32 cellular contexts compared by ENCODE assay signal in genomic region chr16:87832137-87832527, GRCh38. TPM values are rescaled to one million over a fixed set of nuclear protein-coding genes. Genes with fewer than 3 reads are reported as not detected.
DNase-seq lines count a peak whose midpoint lies in the region; ATAC-seq, FAIRE-seq and TF ChIP-seq lines count a peak whose summit lies in the region.
"Had no signal": no experiment of that assay in that cellular context is flagged by ENCODE, and none has a peak within 500 bp of the region (broad histone marks: within the 10 kb centered on the region; RNA-seq: fewer than 3 reads in every experiment).

No MANE protein-coding gene starts in this region.

- H3K9me3 ChIP-seq in Karpas-422 (ENCODE audit: low read length) (no peaks in the 10 kb centered on the region), astrocyte (ENCODE audit: insufficient read depth, low read depth, low read length) (no peaks in the 10 kb centered on the region)
- H3K9me3 ChIP-seq: esophagus muscularis mucosa, left lung, SK-N-SH, stomach had no signal

- H2AFZ ChIP-seq in Karpas-422 (ENCODE audit: low read length) (no peak overlapping the region), astrocyte (ENCODE audit: low read depth, low read length) (no peak overlapping the region)
- H2AFZ ChIP-seq: parathyroid adenoma had no signal

- H3K9me2 ChIP-seq in Karpas-422 (replicated peaks; ENCODE audit: insufficient read depth, low read length): no peaks in the 10 kb centered on the region
- H3K9me2 ChIP-seq: SK-N-SH had no signal

- H3K27me3 Mint-ChIP-seq in astrocyte (ENCODE audit: low read depth, unreplicated experiment) (no peaks in the 10 kb centered on the region), memory B cell (no peaks in the 10 kb centered on the region)
- H3K27me3 Mint-ChIP-seq: activated CD4-positive, alpha-beta memory T cell treated with anti-CD3 and anti-CD28 coated beads, Interleukin-2, amount 10 ng/mL, durations not matched to agents 7 days and 5 days; activated naive CD8-positive, alpha-beta T cell treated with anti-CD3 and anti-CD28 coated beads, Interleukin-2, amount 10 ng/mL, durations not matched to agents 7 days and 5 days had no signal

- H3K4me2 ChIP-seq in Karpas-422 (ENCODE audit: low read depth, low read length, poor library complexity, severe bottlenecking): peak overlapping the region; percentile 39
- H3K4me2 ChIP-seq in astrocyte (ENCODE audit: low read length): no peak overlapping the region
- H3K4me2 ChIP-seq: SK-N-SH, smooth muscle cell had no signal

- H3K36me3 Mint-ChIP-seq in astrocyte (ENCODE audit: low read depth, unreplicated experiment) (peaks cover 17% of the 10 kb centered on the region), memory B cell (peaks cover 6% of the 10 kb centered on the region)

- H3K9ac ChIP-seq in Karpas-422 (ENCODE audit: low read length) (peak overlapping the region; percentile 62), astrocyte (ENCODE audit: low read length) (no peak overlapping the region)
- H3K9ac ChIP-seq: parathyroid adenoma, SK-N-SH had no signal

- H3K4me3 Mint-ChIP-seq in astrocyte (ENCODE audit: unreplicated experiment): no peak overlapping the region
- no peak overlapping the region for H3K4me3 Mint-ChIP-seq in memory B cell
- H3K4me3 Mint-ChIP-seq: activated CD4-positive, alpha-beta memory T cell treated with anti-CD3 and anti-CD28 coated beads, Interleukin-2, amount 10 ng/mL, durations not matched to agents 7 days and 5 days; activated naive CD8-positive, alpha-beta T cell treated with anti-CD3 and anti-CD28 coated beads, Interleukin-2, amount 10 ng/mL, durations not matched to agents 7 days and 5 days; CD8-positive, alpha-beta T cell; neural crest cell; T-helper 1 cell treated with Interleukin-12 subunit alpha and Interleukin-12 subunit beta and Interleukin-4 antibody, amounts not matched to agents 30 μg/mL and 1 μg/mL, for 36 hours had no signal

- TF ChIP-seq CTCF in astrocyte (IDR thresholded peaks at IDR 0.05; ENCODE audit: insufficient read depth, low read depth, low read length): no peak

- H4K20me1 ChIP-seq in Karpas-422 (ENCODE audit: insufficient read depth, low read depth, low read length): peaks cover 61% of the 10 kb centered on the region
- H4K20me1 ChIP-seq in astrocyte (ENCODE audit: insufficient read depth, low read length): peaks cover 66% of the 10 kb centered on the region

- no peak for ATAC-seq in memory B cell (ENCODE audit: low read depth)
- no peak for ATAC-seq in left lobe of liver
- ATAC-seq: foreskin keratinocyte, left lung had no signal

- H3K79me2 ChIP-seq in Karpas-422 (ENCODE audit: low read length) (no peaks in the 10 kb centered on the region), astrocyte (ENCODE audit: insufficient read depth, low read length) (no peaks in the 10 kb centered on the region)
- H3K79me2 ChIP-seq: parathyroid adenoma had no signal

- H3K4me1 Mint-ChIP-seq in astrocyte (ENCODE audit: low read depth, unreplicated experiment): peaks cover 12% of the 10 kb centered on the region
- H3K4me1 Mint-ChIP-seq in memory B cell: peaks cover 6% of the 10 kb centered on the region

- H3K27ac ChIP-seq in Karpas-422 (ENCODE audit: low read length): peak overlapping the region; percentile 94
- no peak overlapping the region for H3K27ac ChIP-seq in astrocyte (ENCODE audit: low read depth, low read length)
- H3K27ac ChIP-seq: coronary artery, esophagus muscularis mucosa, foreskin keratinocyte, left lung, parathyroid adenoma had no signal

- no peaks in the 10 kb centered on the region for H3K9me3 Mint-ChIP-seq in astrocyte (ENCODE audit: unreplicated experiment)
- no peaks in the 10 kb centered on the region for H3K9me3 Mint-ChIP-seq in memory B cell
- H3K9me3 Mint-ChIP-seq: activated CD4-positive, alpha-beta memory T cell treated with anti-CD3 and anti-CD28 coated beads, Interleukin-2, amount 10 ng/mL, durations not matched to agents 7 days and 5 days; activated naive CD8-positive, alpha-beta T cell treated with anti-CD3 and anti-CD28 coated beads, Interleukin-2, amount 10 ng/mL, durations not matched to agents 7 days and 5 days; CD8-positive, alpha-beta T cell; neural crest cell; T-helper 1 cell treated with Interleukin-12 subunit alpha and Interleukin-12 subunit beta and Interleukin-4 antibody, amounts not matched to agents 30 μg/mL and 1 μg/mL, for 36 hours had no signal

- no peaks in the 10 kb centered on the region for H3K27me3 ChIP-seq in Karpas-422 (ENCODE audit: low read length)
- H3K27me3 ChIP-seq in astrocyte (ENCODE audit: insufficient read depth, low read length): no peaks in the 10 kb centered on the region
- H3K27me3 ChIP-seq: foreskin keratinocyte, left lung, stomach had no signal

- H3K36me3 ChIP-seq in Karpas-422 (ENCODE audit: insufficient read depth, low read length): peaks cover 71% of the 10 kb centered on the region
- peaks cover 19% of the 10 kb centered on the region for H3K36me3 ChIP-seq in astrocyte (ENCODE audit: insufficient read depth, low read length)

- no peak for FAIRE-seq in astrocyte (lab: Jason Lieb, UNC)
- FAIRE-seq: islet of Langerhans, urothelium cell line had no signal

- peak; percentile 22 for DNase-seq in activated T-cell treated with anti-CD3 and anti-CD28 coated beads, Interleukin-2, amount 50 U/mL, for 1 hour
- DNase-seq in activated T-cell treated with anti-CD3 and anti-CD28 coated beads for 4 hours (no peak), Karpas-422 (no peak), astrocyte (ENCODE audit: low read depth) (no peak), memory B cell (ENCODE audit: low spot score in 2 of 2) (no peak), OCI-M2 (lab: John Stamatoyannopoulos, UW; ENCODE audit: unreplicated experiment) (no peak), left lobe of liver (ENCODE audit: low spot score) (no peak), MV-4-11 (lab: John Stamatoyannopoulos, UW) (no peak)
- DNase-seq: activated CD4-positive, alpha-beta memory T cell treated with anti-CD3 and anti-CD28 coated beads, Interleukin-2, amount 10 ng/mL, durations not matched to agents 7 days and 5 days; activated CD4-positive, CD25-positive, alpha-beta regulatory T cell treated with anti-CD3 and anti-CD28 coated beads, Interleukin-2, amount 50 U/mL, for 72 hours; activated effector memory CD4-positive, alpha-beta T cell treated with anti-CD3 and anti-CD28 coated beads, Interleukin-2, amount 50 U/mL, for 16 hours; activated naive CD8-positive, alpha-beta T cell treated with anti-CD3 and anti-CD28 coated beads, Interleukin-2, amount 10 ng/mL, durations not matched to agents 7 days and 5 days; AML-193; effector memory CD4-positive, alpha-beta T cell; foreskin keratinocyte; mesenchymal stem cell; NCI-H1048; NCI-H2107; NCI-H345; RPMI8226; SK-N-SH; stomach had no signal

- H3K4me1 ChIP-seq in Karpas-422 (ENCODE audit: low read length) (peaks cover 90% of the 10 kb centered on the region), astrocyte (ENCODE audit: insufficient read depth, low read length) (peaks cover 9% of the 10 kb centered on the region)
- H3K4me1 ChIP-seq: left lung, parathyroid adenoma had no signal

- H3K27ac Mint-ChIP-seq in astrocyte (ENCODE audit: unreplicated experiment) (peak overlapping the region; percentile 41), memory B cell (peak overlapping the region; percentile 35)
- H3K27ac Mint-ChIP-seq: activated naive CD8-positive, alpha-beta T cell treated with anti-CD3 and anti-CD28 coated beads, Interleukin-2, amount 10 ng/mL, durations not matched to agents 7 days and 5 days; CD8-positive, alpha-beta T cell; T-helper 1 cell treated with Interleukin-12 subunit alpha and Interleukin-12 subunit beta and Interleukin-4 antibody, amounts not matched to agents 30 μg/mL and 1 μg/mL, for 36 hours had no signal

- H3K4me3 ChIP-seq in Karpas-422 (ENCODE audit: low read length) (no peak overlapping the region), astrocyte (ENCODE audit: insufficient read depth, low read depth, low read length) (no peak overlapping the region)
- H3K4me3 ChIP-seq: coronary artery, esophagus muscularis mucosa, left lung, smooth muscle cell, stomach had no signal

RNA-seq across cellular contexts. Expression of gene SLC7A5, which starts 37.2 kb away (rescaled TPM):
- 163 and 177 TPM in 2 replicates for total RNA-seq in Karpas-422 (2014; rRNA removed; shearing (Covaris generic); ENCODE audit: low replicate concordance)
- total RNA-seq in astrocyte (815 and 816 TPM in 2 replicates), left lobe of liver (13.4 TPM)

Comparison
In these comparisons a context has a peak if more than half of its experiments do, and no peak if none do; other contexts are left out.
1. RNA of gene SLC7A5, which starts 37.2 kb away (total RNA-seq): 815 to 816 TPM in astrocyte and 163 to 177 TPM in Karpas-422; 13.4 TPM in left lobe of liver (single experiment); every median in the first group is over 10 times any median in the second.